In the genomic region with DNA sequence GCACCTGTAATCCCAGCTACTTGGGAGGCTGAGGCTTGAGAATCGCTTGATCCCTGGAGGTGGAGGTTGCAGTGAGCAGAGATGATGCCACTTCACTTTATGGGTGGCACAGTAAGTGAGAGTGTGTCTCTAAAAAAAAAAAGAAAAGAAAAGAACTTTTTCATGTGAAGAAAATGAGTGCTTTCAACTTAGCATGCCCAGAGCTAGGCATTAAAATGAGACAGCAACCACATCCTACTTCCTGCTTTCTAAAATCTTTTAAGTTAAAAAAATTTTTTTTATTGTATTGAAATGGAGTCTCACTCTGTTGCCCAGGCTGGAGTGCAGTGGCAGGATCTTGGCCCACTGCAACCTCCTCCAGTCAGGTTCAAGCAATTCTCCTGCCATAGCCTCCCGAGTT, we compare ENCODE assay signal across 7 cellular contexts.
DNase-seq lines count a peak whose midpoint lies in the region; ATAC-seq and TF ChIP-seq lines count a peak whose summit lies in the region.
"Not testable (repeated sequence)": the region's sequence is repeated elsewhere in the genome, so short reads cannot be mapped to it uniquely, and the experiment has no call there.

No MANE protein-coding gene starts in this region.

- POLR2A ChIA-PET in CD4-positive, alpha-beta T cell (lab: Charles Lee), result interaction anchor here (0.6 to 1.2 kb wide), 2 partner anchors 12 to 22 kb away, joined by 3 to 5 read pairs; no protein-coding TSS in a partner anchor
- POLR2A ChIA-PET in activated CD4-positive, alpha-beta T cell treated with anti-CD3 and anti-CD28 coated beads, Interleukin-2, amount 10 ng/mL, durations not matched to agents 7 days and 5 days (lab: Charles Lee), result not testable (repeated sequence)
- POLR2A ChIA-PET in activated naive CD8-positive, alpha-beta T cell treated with anti-CD3 and anti-CD28 coated beads, Interleukin-2, amount 10 ng/mL, durations not matched to agents 7 days and 5 days (lab: Charles Lee), result interaction anchor here (0.6 to 2.2 kb wide), 3 partner anchors 12 to 22 kb away, joined by 3 to 15 read pairs (median 4); no protein-coding TSS in a partner anchor

- not testable (repeated sequence) for H3K9me3 Mint-ChIP-seq in CD4-positive, alpha-beta T cell; T-helper 1 cell treated with Interleukin-12 subunit alpha and Interleukin-12 subunit beta and Interleukin-4 antibody, amounts not matched to agents 30 μg/mL and 1 μg/mL, for 36 hours; activated CD4-positive, alpha-beta T cell treated with anti-CD3 and anti-CD28 coated beads, Interleukin-2, amount 10 ng/mL, durations not matched to agents 7 days and 5 days; activated T-cell treated with anti-CD3 and anti-CD28 coated beads, Interleukin-2, amount 50 U/mL, for 72 hours; activated naive CD8-positive, alpha-beta T cell treated with anti-CD3 and anti-CD28 coated beads, Interleukin-2, amount 10 ng/mL, durations not matched to agents 7 days and 5 days; stimulated activated effector memory CD8-positive, alpha-beta T cell treated with anti-CD3 and anti-CD28 coated beads, Interleukin-12 subunit alpha, Interleukin-12 subunit beta, amount 100 ng/mL, for 72 hours

- not testable (repeated sequence) for H3K27ac ChIP-seq in CD4-positive, alpha-beta T cell (ENCODE audit: low read depth, low read length)
- H3K27ac ChIP-seq in lower lobe of right lung, result peak overlapping the region; percentile 4

- TF ChIP-seq CTCF in CD4-positive, alpha-beta T cell (IDR thresholded peaks at IDR 0.05); lower lobe of right lung (IDR thresholded peaks at IDR 0.05): not testable (repeated sequence)

- H3K27me3 ChIP-seq in CD4-positive, alpha-beta T cell (ENCODE audit: control insufficient read depth, insufficient read depth, low read length); lower lobe of right lung (ENCODE audit: low read depth): not testable (repeated sequence)

- intact Hi-C loops in CD4-positive, alpha-beta T cell (cut with DNase I, micrococcal nuclease); lower lobe of right lung (cut with DNase I): not testable (repeated sequence)

- peak; percentile 82 for ATAC-seq in CD4-positive, alpha-beta T cell (ENCODE audit: poor library complexity)
- ATAC-seq in activated T-cell treated with anti-CD3 and anti-CD28 coated beads, Interleukin-2, amount 50 U/mL, for 72 hours (replicated peaks in 1 of 2), result peak; percentile 56 to 61
- ATAC-seq in activated naive CD8-positive, alpha-beta T cell treated with anti-CD3 and anti-CD28 coated beads, Interleukin-2, amount 10 ng/mL, durations not matched to agents 7 days and 5 days (ENCODE audit: low read depth), result peak; percentile 74
- ATAC-seq in lower lobe of right lung, result not testable (repeated sequence)
- peak; percentile 74 for ATAC-seq in stimulated activated effector memory CD8-positive, alpha-beta T cell treated with anti-CD3 and anti-CD28 coated beads, Interleukin-12 subunit alpha, Interleukin-12 subunit beta, amount 100 ng/mL, for 72 hours

- not testable (repeated sequence) for H3K9me3 ChIP-seq in CD4-positive, alpha-beta T cell (ENCODE audit: control insufficient read depth, low read length); lower lobe of right lung

- not testable (repeated sequence) for H3K4me1 ChIP-seq in lower lobe of right lung

- H3K27me3 Mint-ChIP-seq in CD4-positive, alpha-beta T cell; T-helper 1 cell treated with Interleukin-12 subunit alpha and Interleukin-12 subunit beta and Interleukin-4 antibody, amounts not matched to agents 30 μg/mL and 1 μg/mL, for 36 hours (ENCODE audit: low read depth); activated CD4-positive, alpha-beta T cell treated with anti-CD3 and anti-CD28 coated beads, Interleukin-2, amount 10 ng/mL, durations not matched to agents 7 days and 5 days; activated T-cell treated with anti-CD3 and anti-CD28 coated beads, Interleukin-2, amount 50 U/mL, for 72 hours (ENCODE audit: low read depth); activated naive CD8-positive, alpha-beta T cell treated with anti-CD3 and anti-CD28 coated beads, Interleukin-2, amount 10 ng/mL, durations not matched to agents 7 days and 5 days: not testable (repeated sequence)

- H3K4me3 ChIP-seq in lower lobe of right lung, result not testable (repeated sequence)

- not testable (repeated sequence) for H3K4me3 Mint-ChIP-seq in CD4-positive, alpha-beta T cell; T-helper 1 cell treated with Interleukin-12 subunit alpha and Interleukin-12 subunit beta and Interleukin-4 antibody, amounts not matched to agents 30 μg/mL and 1 μg/mL, for 36 hours; activated T-cell treated with anti-CD3 and anti-CD28 coated beads, Interleukin-2, amount 50 U/mL, for 72 hours; stimulated activated effector memory CD8-positive, alpha-beta T cell treated with anti-CD3 and anti-CD28 coated beads, Interleukin-12 subunit alpha, Interleukin-12 subunit beta, amount 100 ng/mL, for 72 hours
- peak overlapping the region; percentile 19 for H3K4me3 Mint-ChIP-seq in activated CD4-positive, alpha-beta T cell treated with anti-CD3 and anti-CD28 coated beads, Interleukin-2, amount 10 ng/mL, durations not matched to agents 7 days and 5 days
- H3K4me3 Mint-ChIP-seq in activated naive CD8-positive, alpha-beta T cell treated with anti-CD3 and anti-CD28 coated beads, Interleukin-2, amount 10 ng/mL, durations not matched to agents 7 days and 5 days, result peak overlapping the region; percentile 66

- DNase-seq in CD4-positive, alpha-beta T cell; activated CD4-positive, alpha-beta T cell treated with anti-CD3 and anti-CD28 coated beads, Interleukin-2, amount 10 ng/mL, durations not matched to agents 7 days and 5 days; activated T-cell treated with anti-CD3 and anti-CD28 coated beads, Interleukin-2, amount 50 U/mL, for 72 hours; activated naive CD8-positive, alpha-beta T cell treated with anti-CD3 and anti-CD28 coated beads, Interleukin-2, amount 10 ng/mL, durations not matched to agents 7 days and 5 days; lower lobe of right lung; stimulated activated effector memory CD8-positive, alpha-beta T cell treated with anti-CD3 and anti-CD28 coated beads, Interleukin-12 subunit alpha, Interleukin-12 subunit beta, amount 100 ng/mL, for 72 hours (ENCODE audit: low spot score in 2 of 2): not testable (repeated sequence)

- not testable (repeated sequence) for H3K36me3 Mint-ChIP-seq in CD4-positive, alpha-beta T cell (ENCODE audit: low read depth); T-helper 1 cell treated with Interleukin-12 subunit alpha and Interleukin-12 subunit beta and Interleukin-4 antibody, amounts not matched to agents 30 μg/mL and 1 μg/mL, for 36 hours (ENCODE audit: low read depth); activated CD4-positive, alpha-beta T cell treated with anti-CD3 and anti-CD28 coated beads, Interleukin-2, amount 10 ng/mL, durations not matched to agents 7 days and 5 days (ENCODE audit: low read depth); activated T-cell treated with anti-CD3 and anti-CD28 coated beads, Interleukin-2, amount 50 U/mL, for 72 hours (ENCODE audit: insufficient read depth in 2 of 2); activated naive CD8-positive, alpha-beta T cell treated with anti-CD3 and anti-CD28 coated beads, Interleukin-2, amount 10 ng/mL, durations not matched to agents 7 days and 5 days; stimulated activated effector memory CD8-positive, alpha-beta T cell treated with anti-CD3 and anti-CD28 coated beads, Interleukin-12 subunit alpha, Interleukin-12 subunit beta, amount 100 ng/mL, for 72 hours

- H3K4me1 Mint-ChIP-seq in CD4-positive, alpha-beta T cell (ENCODE audit: low read depth), result peaks cover 30% of the 10 kb centered on the region
- H3K4me1 Mint-ChIP-seq in T-helper 1 cell treated with Interleukin-12 subunit alpha and Interleukin-12 subunit beta and Interleukin-4 antibody, amounts not matched to agents 30 μg/mL and 1 μg/mL, for 36 hours (ENCODE audit: low read depth), result peaks cover 21% of the 10 kb centered on the region
- peaks cover 30% of the 10 kb centered on the region for H3K4me1 Mint-ChIP-seq in activated CD4-positive, alpha-beta T cell treated with anti-CD3 and anti-CD28 coated beads, Interleukin-2, amount 10 ng/mL, durations not matched to agents 7 days and 5 days
- H3K4me1 Mint-ChIP-seq in activated T-cell treated with anti-CD3 and anti-CD28 coated beads, Interleukin-2, amount 50 U/mL, for 72 hours (ENCODE audit: low read depth), result peaks cover 31% of the 10 kb centered on the region
- H3K4me1 Mint-ChIP-seq in activated naive CD8-positive, alpha-beta T cell treated with anti-CD3 and anti-CD28 coated beads, Interleukin-2, amount 10 ng/mL, durations not matched to agents 7 days and 5 days, result peaks cover 24% of the 10 kb centered on the region
- H3K4me1 Mint-ChIP-seq in stimulated activated effector memory CD8-positive, alpha-beta T cell treated with anti-CD3 and anti-CD28 coated beads, Interleukin-12 subunit alpha, Interleukin-12 subunit beta, amount 100 ng/mL, for 72 hours, result peaks cover 23% of the 10 kb centered on the region

- CTCF ChIA-PET in CD4-positive, alpha-beta T cell (lab: Charles Lee); activated CD4-positive, alpha-beta T cell treated with anti-CD3 and anti-CD28 coated beads, Interleukin-2, amount 10 ng/mL, durations not matched to agents 7 days and 5 days (lab: Charles Lee): not testable (repeated sequence)

- H3K27ac Mint-ChIP-seq in CD4-positive, alpha-beta T cell, result peak overlapping the region; percentile 80
- peak overlapping the region; percentile 79 for H3K27ac Mint-ChIP-seq in T-helper 1 cell treated with Interleukin-12 subunit alpha and Interleukin-12 subunit beta and Interleukin-4 antibody, amounts not matched to agents 30 μg/mL and 1 μg/mL, for 36 hours
- H3K27ac Mint-ChIP-seq in activated CD4-positive, alpha-beta T cell treated with anti-CD3 and anti-CD28 coated beads, Interleukin-2, amount 10 ng/mL, durations not matched to agents 7 days and 5 days, result peak overlapping the region; percentile 85
- H3K27ac Mint-ChIP-seq in activated T-cell treated with anti-CD3 and anti-CD28 coated beads, Interleukin-2, amount 50 U/mL, for 72 hours; stimulated activated effector memory CD8-positive, alpha-beta T cell treated with anti-CD3 and anti-CD28 coated beads, Interleukin-12 subunit alpha, Interleukin-12 subunit beta, amount 100 ng/mL, for 72 hours: not testable (repeated sequence)
- H3K27ac Mint-ChIP-seq in activated naive CD8-positive, alpha-beta T cell treated with anti-CD3 and anti-CD28 coated beads, Interleukin-2, amount 10 ng/mL, durations not matched to agents 7 days and 5 days, result peak overlapping the region; percentile 90

- H3K36me3 ChIP-seq in lower lobe of right lung, result not testable (repeated sequence)
